In the genomic region with DNA sequence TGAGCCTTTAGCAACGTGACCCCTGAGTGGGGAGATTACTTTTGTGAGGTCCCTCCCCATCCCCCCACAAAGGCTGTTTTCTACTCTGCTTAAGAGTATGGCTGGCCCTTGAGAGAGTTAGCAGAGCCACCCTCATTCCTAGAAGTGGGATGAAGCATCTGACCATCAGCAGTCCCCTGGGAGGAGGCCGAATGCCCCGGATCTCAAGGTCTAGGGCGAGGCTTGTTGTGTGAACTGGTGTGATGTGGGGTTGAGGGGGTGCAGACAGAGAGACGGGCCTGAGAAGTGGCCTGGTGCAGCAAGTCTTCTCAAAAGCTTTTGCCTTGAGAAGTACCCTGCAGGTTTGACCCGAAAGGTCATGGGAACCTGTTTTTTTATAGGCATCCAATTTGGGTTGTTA, we compare ENCODE assay signal across 1 cellular context.
TF ChIP-seq lines count a peak whose summit lies in the region.

No MANE protein-coding gene starts in this region.

TF ChIP-seq in GM23338, 12 proteins besides CTCF, POLR2A, EP300 and RAD21 (continued from another document):
- TF ChIP-seq REST (IDR thresholded peaks at IDR 0.05; ENCODE audit: unreplicated experiment), result no peak
TF ChIP-seq in GM23338: peak in this region for 0.
